In genomic region chr3:46349484-46350261, GRCh38 we compare ENCODE assay signal across 11 cellular contexts. TPM values are rescaled to one million over a fixed set of nuclear protein-coding genes. Genes with fewer than 3 reads are reported as not detected.
DNase-seq lines count a peak whose midpoint lies in the region; ATAC-seq and TF ChIP-seq lines count a peak whose summit lies in the region.
"Had no signal": no experiment of that assay in that cellular context is flagged by ENCODE, and none has a peak within 500 bp of the region (broad histone marks: within the 10 kb centered on the region; RNA-seq: fewer than 3 reads in every experiment).

No MANE protein-coding gene starts in this region.

- H3K27me3 Mint-ChIP-seq in naive thymus-derived CD4-positive, alpha-beta T cell = peaks cover 0 to 27% (median 0%) of the 10 kb centered on the region in 5 donors

- CTCF ChIA-PET in naive thymus-derived CD4-positive, alpha-beta T cell (lab: Charles Lee) = interaction anchor here (1.3 to 1.7 kb wide), 3 partner anchors 19 to 73 kb away, joined by 3 to 4 read pairs (median 3); no protein-coding TSS in a partner anchor

- intact Hi-C loops in naive thymus-derived CD4-positive, alpha-beta T cell (cut with micrococcal nuclease) = loop anchor here in 1 of 2 donors (1.0 to 5.0 kb wide), 3 partner anchors 19 to 69 kb away; no protein-coding TSS in a partner anchor
- intact Hi-C loops in tibial artery (cut with DNase I; ENCODE audit: low total_unique reads) = no loop called here

- ATAC-seq in HG02798 (IDR thresholded peaks at IDR 0.05; ENCODE audit: poor library complexity, unreplicated experiment) = peak; percentile 72
- ATAC-seq in naive thymus-derived CD4-positive, alpha-beta T cell = peak; percentile 32

- H3K36me3 ChIP-seq in naive thymus-derived CD4-positive, alpha-beta T cell (ENCODE audit: control insufficient read depth in 2 of 3, insufficient read depth in 3 of 3, low read length in 3 of 3) = no peaks in the 10 kb centered on the region
- H3K36me3 ChIP-seq in tibial artery = no peaks in the 10 kb centered on the region
- H3K36me3 ChIP-seq: left ventricle myocardium inferior had no signal

- no peak overlapping the region for H3K27ac ChIP-seq in naive thymus-derived CD4-positive, alpha-beta T cell (ENCODE audit: low read depth, low read length)
- no peak overlapping the region for H3K27ac ChIP-seq in tibial artery
- H3K27ac ChIP-seq: epithelial cell of prostate, left ventricle myocardium inferior had no signal

- H3K4me1 ChIP-seq in naive thymus-derived CD4-positive, alpha-beta T cell (ENCODE audit: control insufficient read depth in 2 of 2, insufficient read depth in 2 of 2, low read length in 2 of 2) = peaks cover 42 to 52% of the 10 kb centered on the region in 2 donors
- no peaks in the 10 kb centered on the region for H3K4me1 ChIP-seq in tibial artery
- H3K4me1 ChIP-seq: left ventricle myocardium inferior had no signal

- POLR2A ChIA-PET in naive thymus-derived CD4-positive, alpha-beta T cell (lab: Charles Lee) = interaction anchor here (1.0 kb wide), 1 partner anchor 10 kb away, joined by 3 read pairs; no protein-coding TSS in a partner anchor

- peaks cover 0 to 13% (median 4%) of the 10 kb centered on the region in 11 donors for H3K9me3 Mint-ChIP-seq in naive thymus-derived CD4-positive, alpha-beta T cell

- DNase-seq in SIG-M5 treated with dmso at 0.1 percent for 504 hours (lab: John Stamatoyannopoulos, UW; ENCODE audit: unreplicated experiment) = peak; percentile 67
- DNase-seq in SIG-M5 (lab: John Stamatoyannopoulos, UW) = no peak
- peak; percentile 73 for DNase-seq in NOMO-1 treated with DMSO at 0.1 percent for 48 hours (lab: John Stamatoyannopoulos, UW; ENCODE audit: unreplicated experiment)
- peak in 6 of 9 donors; percentile 17 to 44 (median 25) for DNase-seq in naive thymus-derived CD4-positive, alpha-beta T cell
- DNase-seq in dedifferentiated amniotic fluid mesenchymal stem cell (ENCODE audit: extremely low spot score) = no peak
- DNase-seq in tibial artery = no peak
- no peak for DNase-seq in effector CD4-positive, alpha-beta T cell
- DNase-seq: 8988T, left ventricle myocardium inferior had no signal

- peak overlapping the region; percentile 4 to 92 (median 71) for H3K27ac Mint-ChIP-seq in naive thymus-derived CD4-positive, alpha-beta T cell

- peak overlapping the region in 9 of 10 donors; percentile 57 to 82 (median 74) for H3K4me3 Mint-ChIP-seq in naive thymus-derived CD4-positive, alpha-beta T cell

- peak overlapping the region; percentile 7 for H3K4me3 ChIP-seq in naive thymus-derived CD4-positive, alpha-beta T cell (ENCODE audit: low read length)
- H3K4me3 ChIP-seq in tibial artery = no peak overlapping the region
- H3K4me3 ChIP-seq: left ventricle myocardium inferior had no signal

- no peak for TF ChIP-seq CTCF in tibial artery (IDR thresholded peaks at IDR 0.05)

- H3K9me3 ChIP-seq in naive thymus-derived CD4-positive, alpha-beta T cell (ENCODE audit: control insufficient read depth in 2 of 3, low read length in 3 of 3) = no peaks in the 10 kb centered on the region
- no peaks in the 10 kb centered on the region for H3K9me3 ChIP-seq in tibial artery
- H3K9me3 ChIP-seq: left ventricle myocardium inferior had no signal

- peaks cover 0 to 33% (median 4%) of the 10 kb centered on the region in 5 donors for H3K36me3 Mint-ChIP-seq in naive thymus-derived CD4-positive, alpha-beta T cell

- H3K27me3 ChIP-seq in naive thymus-derived CD4-positive, alpha-beta T cell (ENCODE audit: control insufficient read depth in 2 of 2, insufficient read depth in 2 of 2, low read length in 2 of 2) = no peaks in the 10 kb centered on the region
- H3K27me3 ChIP-seq in tibial artery = peaks cover 0 to 9% of the 10 kb centered on the region in 2 donors

- peaks cover 51 to 71% (median 71%) of the 10 kb centered on the region in 7 donors for H3K4me1 Mint-ChIP-seq in naive thymus-derived CD4-positive, alpha-beta T cell

RNA-seq across cellular contexts. Expression of gene CCR2, which starts 4.2 kb away (rescaled TPM):
- total RNA-seq in naive thymus-derived CD4-positive, alpha-beta T cell = 10 to 100 TPM in 2 of 5 experiments, 1 to 10 TPM in 1, under 1 TPM in 2; 0.41 to 34.9 (median 2.0) TPM
- under 1 TPM in 1 of 2 donors, not detected in 1; 0.13 TPM for polyA plus RNA-seq in naive thymus-derived CD4-positive, alpha-beta T cell

RNA-seq across cellular contexts. Expression of gene CCR5, which starts 21.1 kb away (rescaled TPM):
- 10 to 100 TPM in 1 of 5 experiments, 1 to 10 TPM in 1, under 1 TPM in 3; 0.66 to 22.5 (median 0.95) TPM for total RNA-seq in naive thymus-derived CD4-positive, alpha-beta T cell
- not detected for polyA plus RNA-seq in naive thymus-derived CD4-positive, alpha-beta T cell

RNA-seq across cellular contexts. Expression of gene CCRL2, which starts 57.4 kb away (rescaled TPM):
- 10 to 100 TPM in 1 of 5 experiments, 1 to 10 TPM in 2, under 1 TPM in 2; 0.35 to 20.5 (median 5.0) TPM for total RNA-seq in naive thymus-derived CD4-positive, alpha-beta T cell
- 1 to 10 TPM in 1 of 2 donors, under 1 TPM in 1; 0.34 to 1.3 TPM for polyA plus RNA-seq in naive thymus-derived CD4-positive, alpha-beta T cell

Comparison
In these comparisons a context has a peak if more than half of its experiments do, and no peak if none do; other contexts are left out.
1. DNase-seq: peak in SIG-M5 treated with dmso at 0.1 percent for 504 hours (single experiment), NOMO-1 treated with DMSO at 0.1 percent for 48 hours (single experiment) and naive thymus-derived CD4-positive, alpha-beta T cell (6 of 9); none in SIG-M5 (single experiment), dedifferentiated amniotic fluid mesenchymal stem cell (single experiment), tibial artery (0 of 2) and effector CD4-positive, alpha-beta T cell (single experiment).